Comparison of ENCODE assay signal across 1 cellular context in genomic region chr1:43389326-43390313, GRCh38.
TF ChIP-seq lines count a peak whose summit lies in the region.

MED8 (minus strand) TSS chr1:43389800; CDS start chr1:43389764, 36 bp downstream.
SZT2 (plus strand) TSS chr1:43389899; CDS start chr1:43389969, 70 bp downstream.

TF ChIP-seq in HepG2, 621 proteins besides CTCF, POLR2A, EP300 and RAD21 (continued from another document and continues in another):
- TF ChIP-seq EEA1 (CRISPR knock-in tag; IDR thresholded peaks at IDR 0.05; ENCODE audit: borderline replicate concordance) (peak; percentile 46; the same call in 1 of the 2 replicates), PPARG (CRISPR knock-in tag; conservative IDR thresholded peaks at IDR 0.05) (peak; percentile 80), ZBTB1 (CRISPR knock-in tag; IDR thresholded peaks at IDR 0.05; ENCODE audit: borderline replicate concordance) (no peak), SP5 (CRISPR knock-in tag; IDR thresholded peaks at IDR 0.05; ENCODE audit: borderline replicate concordance, low read depth) (peak; percentile 46; the same call in 1 of the 2 replicates), ZSCAN30 (CRISPR knock-in tag; IDR thresholded peaks at IDR 0.05) (0 out of 2 replicates have a peak, but pooled peaks have one; percentile 70), MTA1 (CRISPR knock-in tag; IDR thresholded peaks at IDR 0.05; ENCODE audit: borderline replicate concordance) (no peak), HOXA9 (CRISPR knock-in tag; IDR thresholded peaks at IDR 0.05; ENCODE audit: borderline replicate concordance) (no peak), ZBTB49 (CRISPR knock-in tag; IDR thresholded peaks at IDR 0.05; ENCODE audit: borderline replicate concordance) (no peak), HNRNPK (IDR thresholded peaks at IDR 0.05; ENCODE audit: low read depth, low read length, poor library complexity, severe bottlenecking) (no peak), TAF1 (CRISPR knock-in tag; IDR thresholded peaks at IDR 0.05) (peak; percentile 77), CCDC6 (CRISPR knock-in tag; IDR thresholded peaks at IDR 0.05) (0 out of 2 replicates have a peak, but pooled peaks have one; percentile 21), TOPORS (CRISPR knock-in tag; IDR thresholded peaks at IDR 0.05) (0 out of 2 replicates have a peak, but pooled peaks have one; percentile 60), ZNF780A (CRISPR knock-in tag; IDR thresholded peaks at IDR 0.05) (no peak), ZKSCAN1 (IDR thresholded peaks at IDR 0.05; ENCODE audit: low read length) (no peak), TRIM22 (IDR thresholded peaks at IDR 0.05) (no peak), DMAP1 (CRISPR knock-in tag; IDR thresholded peaks at IDR 0.05) (peak; percentile 95), MXD3 (CRISPR knock-in tag; IDR thresholded peaks at IDR 0.05) (0 out of 2 replicates have a peak, but pooled peaks have one; percentile 33), ZFP41 (CRISPR knock-in tag; IDR thresholded peaks at IDR 0.05; ENCODE audit: borderline replicate concordance) (no peak), ZNF331 (CRISPR knock-in tag; IDR thresholded peaks at IDR 0.05) (peak; percentile 76), ZNF20 (CRISPR knock-in tag; IDR thresholded peaks at IDR 0.05) (no peak; the same call in 1 of the 2 replicates), LCORL (IDR thresholded peaks at IDR 0.05) (no peak), LCORL (CRISPR knock-in tag; IDR thresholded peaks at IDR 0.05) (peak; percentile 78; the same call in 1 of the 2 replicates)
- TF ChIP-seq, protein P1, sequence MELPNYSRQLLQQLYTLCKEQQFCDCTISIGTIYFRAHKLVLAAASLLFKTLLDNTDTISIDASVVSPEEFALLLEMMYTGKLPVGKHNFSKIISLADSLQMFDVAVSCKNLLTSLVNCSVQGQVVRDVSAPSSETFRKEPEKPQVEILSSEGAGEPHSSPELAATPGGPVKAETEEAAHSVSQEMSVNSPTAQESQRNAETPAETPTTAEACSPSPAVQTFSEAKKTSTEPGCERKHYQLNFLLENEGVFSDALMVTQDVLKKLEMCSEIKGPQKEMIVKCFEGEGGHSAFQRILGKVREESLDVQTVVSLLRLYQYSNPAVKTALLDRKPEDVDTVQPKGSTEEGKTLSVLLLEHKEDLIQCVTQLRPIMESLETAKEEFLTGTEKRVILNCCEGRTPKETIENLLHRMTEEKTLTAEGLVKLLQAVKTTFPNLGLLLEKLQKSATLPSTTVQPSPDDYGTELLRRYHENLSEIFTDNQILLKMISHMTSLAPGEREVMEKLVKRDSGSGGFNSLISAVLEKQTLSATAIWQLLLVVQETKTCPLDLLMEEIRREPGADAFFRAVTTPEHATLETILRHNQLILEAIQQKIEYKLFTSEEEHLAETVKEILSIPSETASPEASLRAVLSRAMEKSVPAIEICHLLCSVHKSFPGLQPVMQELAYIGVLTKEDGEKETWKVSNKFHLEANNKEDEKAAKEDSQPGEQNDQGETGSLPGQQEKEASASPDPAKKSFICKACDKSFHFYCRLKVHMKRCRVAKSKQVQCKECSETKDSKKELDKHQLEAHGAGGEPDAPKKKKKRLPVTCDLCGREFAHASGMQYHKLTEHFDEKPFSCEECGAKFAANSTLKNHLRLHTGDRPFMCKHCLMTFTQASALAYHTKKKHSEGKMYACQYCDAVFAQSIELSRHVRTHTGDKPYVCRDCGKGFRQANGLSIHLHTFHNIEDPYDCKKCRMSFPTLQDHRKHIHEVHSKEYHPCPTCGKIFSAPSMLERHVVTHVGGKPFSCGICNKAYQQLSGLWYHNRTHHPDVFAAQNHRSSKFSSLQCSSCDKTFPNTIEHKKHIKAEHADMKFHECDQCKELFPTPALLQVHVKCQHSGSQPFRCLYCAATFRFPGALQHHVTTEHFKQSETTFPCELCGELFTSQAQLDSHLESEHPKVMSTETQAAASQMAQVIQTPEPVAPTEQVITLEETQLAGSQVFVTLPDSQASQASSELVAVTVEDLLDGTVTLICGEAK (IDR thresholded peaks at IDR 0.05): peak; percentile 93
- TF ChIP-seq, protein P1 (CRISPR knock-in tag; IDR thresholded peaks at IDR 0.05): peak; percentile 70; the same call in 1 of the 2 replicates
- TF ChIP-seq, protein P2, sequence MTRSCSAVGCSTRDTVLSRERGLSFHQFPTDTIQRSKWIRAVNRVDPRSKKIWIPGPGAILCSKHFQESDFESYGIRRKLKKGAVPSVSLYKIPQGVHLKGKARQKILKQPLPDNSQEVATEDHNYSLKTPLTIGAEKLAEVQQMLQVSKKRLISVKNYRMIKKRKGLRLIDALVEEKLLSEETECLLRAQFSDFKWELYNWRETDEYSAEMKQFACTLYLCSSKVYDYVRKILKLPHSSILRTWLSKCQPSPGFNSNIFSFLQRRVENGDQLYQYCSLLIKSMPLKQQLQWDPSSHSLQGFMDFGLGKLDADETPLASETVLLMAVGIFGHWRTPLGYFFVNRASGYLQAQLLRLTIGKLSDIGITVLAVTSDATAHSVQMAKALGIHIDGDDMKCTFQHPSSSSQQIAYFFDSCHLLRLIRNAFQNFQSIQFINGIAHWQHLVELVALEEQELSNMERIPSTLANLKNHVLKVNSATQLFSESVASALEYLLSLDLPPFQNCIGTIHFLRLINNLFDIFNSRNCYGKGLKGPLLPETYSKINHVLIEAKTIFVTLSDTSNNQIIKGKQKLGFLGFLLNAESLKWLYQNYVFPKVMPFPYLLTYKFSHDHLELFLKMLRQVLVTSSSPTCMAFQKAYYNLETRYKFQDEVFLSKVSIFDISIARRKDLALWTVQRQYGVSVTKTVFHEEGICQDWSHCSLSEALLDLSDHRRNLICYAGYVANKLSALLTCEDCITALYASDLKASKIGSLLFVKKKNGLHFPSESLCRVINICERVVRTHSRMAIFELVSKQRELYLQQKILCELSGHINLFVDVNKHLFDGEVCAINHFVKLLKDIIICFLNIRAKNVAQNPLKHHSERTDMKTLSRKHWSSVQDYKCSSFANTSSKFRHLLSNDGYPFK (CRISPR knock-in tag; IDR thresholded peaks at IDR 0.05; ENCODE audit: borderline replicate concordance): peak; percentile 84; the same call in 1 of the 2 replicates
- TF ChIP-seq, protein P3, sequence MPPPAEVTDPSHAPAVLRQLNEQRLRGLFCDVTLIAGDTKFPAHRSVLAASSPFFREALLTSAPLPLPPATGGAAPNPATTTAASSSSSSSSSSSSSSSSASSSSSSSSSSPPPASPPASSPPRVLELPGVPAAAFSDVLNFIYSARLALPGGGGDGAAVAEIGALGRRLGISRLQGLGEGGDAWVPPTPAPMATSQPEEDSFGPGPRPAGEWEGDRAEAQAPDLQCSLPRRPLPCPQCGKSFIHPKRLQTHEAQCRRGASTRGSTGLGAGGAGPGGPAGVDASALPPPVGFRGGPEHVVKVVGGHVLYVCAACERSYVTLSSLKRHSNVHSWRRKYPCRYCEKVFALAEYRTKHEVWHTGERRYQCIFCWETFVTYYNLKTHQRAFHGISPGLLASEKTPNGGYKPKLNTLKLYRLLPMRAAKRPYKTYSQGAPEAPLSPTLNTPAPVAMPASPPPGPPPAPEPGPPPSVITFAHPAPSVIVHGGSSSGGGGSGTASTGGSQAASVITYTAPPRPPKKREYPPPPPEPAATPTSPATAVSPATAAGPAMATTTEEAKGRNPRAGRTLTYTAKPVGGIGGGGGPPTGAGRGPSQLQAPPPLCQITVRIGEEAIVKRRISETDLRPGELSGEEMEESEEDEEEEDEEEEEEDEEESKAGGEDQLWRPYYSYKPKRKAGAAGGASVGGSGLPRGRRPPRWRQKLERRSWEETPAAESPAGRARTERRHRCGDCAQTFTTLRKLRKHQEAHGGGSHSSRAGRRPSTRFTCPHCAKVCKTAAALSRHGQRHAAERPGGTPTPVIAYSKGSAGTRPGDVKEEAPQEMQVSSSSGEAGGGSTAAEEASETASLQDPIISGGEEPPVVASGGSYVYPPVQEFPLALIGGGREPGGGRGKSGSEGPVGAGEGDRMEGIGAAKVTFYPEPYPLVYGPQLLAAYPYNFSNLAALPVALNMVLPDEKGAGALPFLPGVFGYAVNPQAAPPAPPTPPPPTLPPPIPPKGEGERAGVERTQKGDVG (CRISPR knock-in tag; IDR thresholded peaks at IDR 0.05; ENCODE audit: borderline replicate concordance): no peak
